ENCODE assay signal across 8 cellular contexts in the genomic region with DNA sequence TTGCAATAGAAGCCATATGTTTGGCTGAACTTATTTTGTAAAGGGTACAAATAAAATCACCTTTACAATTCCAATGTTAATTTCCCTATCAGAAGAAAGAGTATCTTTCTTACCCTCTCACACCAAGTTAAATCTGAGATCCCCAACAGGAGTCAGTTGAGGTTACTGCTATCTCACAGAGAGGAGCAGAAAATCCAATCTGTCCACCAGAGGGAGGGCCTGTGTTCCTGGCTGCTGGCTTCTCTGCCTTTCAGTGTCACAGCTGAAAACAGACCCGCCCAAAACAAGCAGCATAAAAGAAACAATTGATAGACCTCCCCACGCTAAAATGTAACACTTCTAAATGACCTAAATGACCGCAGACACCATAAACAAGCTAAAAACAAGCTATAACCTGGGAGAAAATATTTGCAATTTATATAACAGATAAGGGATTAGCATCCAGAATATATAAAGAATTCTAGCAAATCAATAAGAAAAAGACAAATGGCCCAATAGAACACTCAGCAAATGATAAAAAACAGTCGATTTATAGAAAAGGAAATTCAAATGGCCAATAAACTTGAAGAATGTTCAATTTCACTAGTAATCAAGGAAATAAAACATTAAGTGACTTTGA.
A peak's percentile ranks its signal among the peaks of the same experiment; 100 is the strongest.
DNase-seq lines count a peak whose midpoint lies in the region; ATAC-seq and TF ChIP-seq lines count a peak whose summit lies in the region.

No MANE protein-coding gene starts in this region.

- no peaks in the 10 kb centered on the region for H3K4me1 ChIP-seq in tibial artery

- TF ChIP-seq CTCF in AG09309 (IDR thresholded peaks at IDR 0.05; ENCODE audit: control insufficient read depth, insufficient read depth, low read depth, low read length, missing control alignments): peak; percentile 86
- TF ChIP-seq CTCF in GM20000 (IDR thresholded peaks at IDR 0.05; ENCODE audit: extremely low read depth, missing control alignments): peak; percentile 27
- TF ChIP-seq CTCF in tibial artery (IDR thresholded peaks at IDR 0.05): peak; percentile 57 to 62

- ATAC-seq in GM21367 (IDR thresholded peaks at IDR 0.05; ENCODE audit: unreplicated experiment): no peak

- peak; percentile 11 for DNase-seq in AG09309 (ENCODE audit: low read depth)
- DNase-seq in GM20000 (ENCODE audit: low spot score): peak; percentile 63
- DNase-seq in NCI-H526 (lab: John Stamatoyannopoulos, UW): peak; percentile 18 to 62
- peak; percentile 27 to 36 for DNase-seq in activated CD4-positive, alpha-beta T cell treated with anti-CD3 and anti-CD28 coated beads, Interleukin-2, amount 50 U/mL, for 4 hours
- DNase-seq in epidermal melanocyte (ENCODE audit: insufficient read length, low spot score): peak; percentile 81
- peak; percentile 41 for DNase-seq in middle frontal gyrus (ENCODE audit: extremely low spot score, low spot score)
- peak in 1 of 2 donors; percentile 48 for DNase-seq in tibial artery

- intact Hi-C loops in tibial artery (cut with DNase I; ENCODE audit: low total_unique reads): loop anchor here (5.0 kb wide), 1 partner anchor 95 kb away; no protein-coding TSS in a partner anchor

- H3K36me3 ChIP-seq in tibial artery: no peaks in the 10 kb centered on the region

- H3K27me3 ChIP-seq in tibial artery: peaks cover 0 to 20% of the 10 kb centered on the region in 2 donors

- H3K9me3 ChIP-seq in tibial artery: no peaks in the 10 kb centered on the region

- H3K4me3 ChIP-seq in AG09309 (ENCODE audit: control insufficient read depth, low read depth, low read length) (no peak overlapping the region), tibial artery (no peak overlapping the region)

- H3K27ac ChIP-seq in tibial artery: no peak overlapping the region

Comparison
In these comparisons a context has a peak if more than half of its experiments do, and no peak if none do; other contexts are left out.
1. CTCF ChIP-seq: peak in every context shown above with its lines; median percentile 86 in AG09309; 60 in tibial artery; 27 in GM20000.